In the genomic region with DNA sequence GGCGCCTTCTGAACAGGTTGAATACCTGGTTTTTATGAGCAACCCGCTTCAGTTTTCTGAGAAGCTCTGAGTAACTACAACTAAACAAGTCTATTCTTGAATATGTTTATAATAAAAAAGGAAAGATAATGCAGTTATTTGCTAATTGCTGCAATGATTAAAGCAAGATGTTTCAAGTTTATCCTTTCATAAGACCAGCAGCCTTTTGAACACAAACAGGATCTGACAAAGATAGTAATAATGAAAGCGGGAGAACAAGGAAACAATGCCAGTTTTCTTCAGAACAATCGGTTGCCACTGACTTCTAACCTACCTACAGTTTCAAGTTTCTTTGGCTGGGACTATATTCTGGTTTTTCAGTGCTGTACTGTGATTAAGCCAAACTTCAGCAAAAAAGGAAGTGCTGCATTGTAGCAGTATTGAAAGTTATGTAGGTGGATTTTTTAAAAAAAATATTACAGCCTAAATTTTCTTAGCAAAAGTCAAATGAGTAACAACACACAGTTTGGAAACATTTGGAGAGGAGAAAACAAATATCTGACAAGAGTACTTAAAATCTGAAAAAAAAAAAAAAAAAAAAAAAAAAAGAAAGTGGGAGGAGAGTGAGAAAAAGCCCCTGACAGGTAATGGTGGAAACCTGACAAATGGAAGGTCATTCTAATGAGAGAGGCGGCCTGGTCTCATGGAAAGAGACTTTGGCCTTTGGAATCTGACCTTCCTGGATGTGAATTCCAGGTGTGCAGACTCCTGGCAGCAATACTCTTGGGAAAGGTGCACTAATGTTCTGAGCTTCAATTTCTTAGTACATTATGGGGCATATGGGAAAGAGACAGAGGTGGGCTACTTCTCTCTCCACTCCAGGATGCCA, we compare ENCODE assay signal across 12 cellular contexts. TPM values are rescaled to one million over a fixed set of nuclear protein-coding genes. Genes with fewer than 3 reads are reported as not detected.
DNase-seq lines count a peak whose midpoint lies in the region; ATAC-seq and TF ChIP-seq lines count a peak whose summit lies in the region.
"Had no signal": no experiment of that assay in that cellular context is flagged by ENCODE, and none has a peak within 500 bp of the region (broad histone marks: within the 10 kb centered on the region; RNA-seq: fewer than 3 reads in every experiment).

No MANE protein-coding gene starts in this region.

- H3K27me3 ChIP-seq in breast epithelium (no peaks in the 10 kb centered on the region), aorta (ENCODE audit: control insufficient read depth in 1 of 2, insufficient read depth in 2 of 2, low read length in 1 of 2) (no peaks in the 10 kb centered on the region)

- H3K4me1 ChIP-seq in breast epithelium (no peaks in the 10 kb centered on the region), aorta (ENCODE audit: control insufficient read depth in 1 of 2, insufficient read depth in 2 of 2, low read length in 2 of 2) (peaks cover 2 to 8% of the 10 kb centered on the region in 2 donors)

- WGBS in aorta, 2 donors: 67 to 68% methylated on average over 5 of the region's 5 CpGs

- no peak for TF ChIP-seq POLR2A in breast epithelium (IDR thresholded peaks at IDR 0.05)

- DNase-seq in GM03348 (ENCODE audit: low spot score): peak; percentile 27
- no peak for DNase-seq in breast epithelium (ENCODE audit: low spot score in 2 of 2)
- peak; percentile 54 for DNase-seq in mucosa of gallbladder (ENCODE audit: low spot score)
- DNase-seq in NCI-H345 treated with DMSO at 0.1 percent for 48 hours (lab: John Stamatoyannopoulos, UW; ENCODE audit: unreplicated experiment): no peak
- DNase-seq in NCI-H82 (lab: John Stamatoyannopoulos, UW): no peak
- DNase-seq in SW480 (ENCODE audit: low spot score): no peak
- DNase-seq in aorta: no peak
- DNase-seq: amygdala; CD4-positive, alpha-beta T cell; NCI-H1930; retina had no signal

- ATAC-seq in GM21526 (IDR thresholded peaks at IDR 0.05; ENCODE audit: low FRiP score, unreplicated experiment) (peak; percentile 50), aorta (ENCODE audit: low FRiP score) (no peak)

- H3K9me3 ChIP-seq in breast epithelium (no peaks in the 10 kb centered on the region), aorta (ENCODE audit: control insufficient read depth, low read length) (no peaks in the 10 kb centered on the region)

- H3K36me3 ChIP-seq in breast epithelium (no peaks in the 10 kb centered on the region), aorta (ENCODE audit: control insufficient read depth in 1 of 2, insufficient read depth in 2 of 2, low read length in 1 of 2) (no peaks in the 10 kb centered on the region)

- no peak for TF ChIP-seq CTCF in breast epithelium (IDR thresholded peaks at IDR 0.05)

- H3K4me3 ChIP-seq in breast epithelium (no peak overlapping the region), aorta (ENCODE audit: low read length in 2 of 2) (no peak overlapping the region)

- H3K27ac ChIP-seq in breast epithelium (peak overlapping the region; percentile 67 to 79), aorta (ENCODE audit: low read depth in 1 of 2, low read length in 2 of 2) (no peak overlapping the region)

- intact Hi-C loops in breast epithelium (cut with DNase I; ENCODE audit: low total_unique reads): no loop called here
- intact Hi-C loops in aorta (cut with DNase I): no loop called here

RNA-seq across cellular contexts. Expression of gene KCNJ15, which starts 11.4 kb away (rescaled TPM):
- 1 to 10 TPM in 1 of 3 donors, under 1 TPM in 2; 0.80 to 6.9 (median 0.98) TPM for total RNA-seq in breast epithelium
- total RNA-seq in mucosa of gallbladder: 158 TPM
- 1 to 10 TPM; 2.7 TPM for total RNA-seq in aorta
- polyA plus RNA-seq in aorta: under 1 TPM; 0.05 to 0.25 TPM

Comparison
In these comparisons a context has a peak if more than half of its experiments do, and no peak if none do; other contexts are left out.
1. DNase-seq: peak in GM03348 (single experiment) and mucosa of gallbladder (single experiment); none in breast epithelium (0 of 2), NCI-H345 treated with DMSO at 0.1 percent for 48 hours (single experiment), NCI-H82 (single experiment), SW480 (single experiment) and aorta (0 of 2).
2. H3K27ac ChIP-seq: peak in breast epithelium (2 of 2); none in aorta (0 of 2).
3. RNA of gene KCNJ15, which starts 11.4 kb away (total RNA-seq): 158 TPM in mucosa of gallbladder (single experiment); 2.7 TPM in aorta and 0.80 to 6.9 TPM in breast epithelium; every median in the first group is over 10 times any median in the second.